11 cellular contexts compared by ENCODE assay signal in the genomic region with DNA sequence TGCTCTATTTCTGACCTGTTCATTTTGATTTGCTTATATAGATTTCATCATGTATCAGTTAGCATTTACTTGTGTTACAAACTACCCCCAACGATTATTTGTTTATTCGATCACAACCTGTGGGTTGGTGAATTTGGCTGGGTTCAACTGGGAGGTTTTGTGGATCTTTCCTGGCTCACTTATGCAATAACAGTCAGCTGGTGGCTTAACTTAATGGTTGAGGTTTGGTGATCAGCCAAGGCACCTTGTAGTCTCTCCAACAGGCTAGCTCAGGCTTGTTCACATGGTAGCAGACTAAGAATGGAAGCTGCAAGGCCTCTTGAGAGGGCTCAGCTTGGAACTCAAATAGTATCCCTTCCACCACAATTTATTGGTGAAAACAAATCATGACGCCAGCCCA. TPM values are rescaled to one million over a fixed set of nuclear protein-coding genes. Genes with fewer than 3 reads are reported as not detected.
A peak's percentile ranks its signal among the peaks of the same experiment; 100 is the strongest.
DNase-seq lines count a peak whose midpoint lies in the region; ATAC-seq and TF ChIP-seq lines count a peak whose summit lies in the region.
"Had no signal": no experiment of that assay in that cellular context is flagged by ENCODE, and none has a peak within 500 bp of the region (broad histone marks: within the 10 kb centered on the region; RNA-seq: fewer than 3 reads in every experiment).

No MANE protein-coding gene starts in this region.

- H3K4me1 ChIP-seq in OCI-LY7 (ENCODE audit: insufficient read depth, low read length, poor library complexity, severe bottlenecking) = peaks cover 16% of the 10 kb centered on the region

- H3K79me2 ChIP-seq in OCI-LY7 (ENCODE audit: insufficient read depth, low read depth, low read length) = peaks cover 4% of the 10 kb centered on the region; the same call in 1 of the 2 replicates

- no peaks in the 10 kb centered on the region for H3K36me3 ChIP-seq in OCI-LY7 (ENCODE audit: insufficient read depth, low read length)

- H3K4me3 ChIP-seq in OCI-LY7 (ENCODE audit: low read depth, low read length, poor library complexity, severe bottlenecking) = no peak overlapping the region

- BruUV-seq in OCI-LY7 (replicated peaks; lab: Mats Ljungman, UMichigan) = no TSS peak

- H3K9me2 ChIP-seq in OCI-LY7 (ENCODE audit: insufficient read depth, low read length) = no peaks in the 10 kb centered on the region

- H3K9me3 ChIP-seq in OCI-LY7 (ENCODE audit: low read length) = no peaks in the 10 kb centered on the region

- TF ChIP-seq CTCF in OCI-LY7 (conservative IDR thresholded peaks at IDR 0.05; ENCODE audit: low read length) = no peak

- no peak overlapping the region for H3K4me2 ChIP-seq in OCI-LY7 (ENCODE audit: low read length)

- H2AFZ ChIP-seq in OCI-LY7 (ENCODE audit: low read length) = no peak overlapping the region

- H3K27ac ChIP-seq in OCI-LY7 (ENCODE audit: low read depth, low read length, poor library complexity, severe bottlenecking) = no peak overlapping the region

- POLR2A ChIA-PET in OCI-LY7 (lab: Charles Lee) = no interaction called here

- no peaks in the 10 kb centered on the region for H4K20me1 ChIP-seq in OCI-LY7 (ENCODE audit: insufficient read depth, low read length)

- intact Hi-C loops in posterior cingulate gyrus (cut with DNase I) (no loop called here), OCI-LY7 (cut with micrococcal nuclease; ENCODE audit: unreplicated experiment) (no loop called here)

- ATAC-seq in left lobe of liver (peak; percentile 71), HG03457 (IDR thresholded peaks at IDR 0.05; ENCODE audit: unreplicated experiment) (no peak)

- DNase-seq in DMS79 (lab: John Stamatoyannopoulos, UW) (peak; percentile 98), NCI-H1092 (lab: John Stamatoyannopoulos, UW) (peak; percentile 23), T1000 (lab: John Stamatoyannopoulos, UW) (peak; percentile 26), left lobe of liver (ENCODE audit: low spot score) (peak; percentile 89), iPS-NIHi11 (ENCODE audit: low spot score) (no peak), posterior cingulate gyrus (no peak), OCI-LY7 (ENCODE audit: low spot score) (no peak)
- DNase-seq: NCI-H146; stimulated activated CD4-positive, alpha-beta T cell treated with anti-CD3 and anti-CD28 coated beads, Interleukin-15, amount 100 ng/mL, for 24 hours; substantia nigra had no signal

- CTCF ChIA-PET in OCI-LY7 (lab: Charles Lee; ENCODE audit: unreplicated experiment) = no interaction called here

RNA-seq across cellular contexts. Expression of gene PUM2, which starts 5.4 kb away (rescaled TPM):
- total RNA-seq in left lobe of liver (47.5 TPM), OCI-LY7 (2022) (116 and 122 TPM in 2 replicates)
- total RNA-seq in OCI-LY7 (2014; rRNA removed; shearing (Covaris generic)) = 40.4 and 48.2 TPM in 2 replicates

Comparison
In these comparisons a context has a peak if more than half of its experiments do, and no peak if none do; other contexts are left out.
1. DNase-seq: peak in DMS79 (single experiment), NCI-H1092 (single experiment), T1000 (single experiment) and left lobe of liver (single experiment); none in iPS-NIHi11 (single experiment), posterior cingulate gyrus (0 of 10) and OCI-LY7 (single experiment).